ENCODE assay signal across 10 cellular contexts in the genomic region with DNA sequence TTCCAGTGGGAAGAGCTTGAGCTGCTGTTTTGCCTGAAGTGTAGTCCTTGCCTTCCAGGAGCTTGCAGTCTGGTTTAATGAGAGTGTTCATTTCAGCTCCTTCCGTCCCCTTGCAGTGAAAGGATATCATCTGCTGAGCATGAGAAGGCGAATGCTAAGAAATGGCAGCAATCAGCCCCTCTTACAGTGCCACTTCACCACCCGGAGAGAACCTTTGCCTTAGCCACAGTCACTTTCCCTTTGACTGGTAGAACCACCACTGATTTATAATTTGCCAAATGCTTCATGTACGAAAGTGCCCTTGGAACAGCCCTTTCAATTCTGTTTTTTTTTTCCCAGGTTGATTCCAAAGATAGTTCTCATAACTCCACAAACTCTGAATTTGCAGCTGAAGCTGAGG.
"Had no signal": no experiment of that assay in that cellular context is flagged by ENCODE, and none has a peak within 500 bp of the region (broad histone marks: within the 10 kb centered on the region; RNA-seq: fewer than 3 reads in every experiment).

No MANE protein-coding gene starts in this region.

- H3K4me3 Mint-ChIP-seq: neural progenitor cell had no signal

- H3K27ac Mint-ChIP-seq: neural progenitor cell had no signal

- H3K9me3 Mint-ChIP-seq: neural progenitor cell had no signal

- ATAC-seq: gastroesophageal sphincter, pancreas had no signal

- DNase-seq: activated CD8-positive, alpha-beta memory T cell treated with anti-CD3 and anti-CD28 coated beads, Interleukin-2, amount 50 U/mL, for 4 hours; effector memory CD4-positive, alpha-beta T cell; left ventricle myocardium inferior; mesenchymal stem cell; pancreas; small intestine; T-helper 9 cell; trophoblast cell had no signal
